In genomic region chr9:81380960-81381359, GRCh38 we compare ENCODE assay signal across 20 cellular contexts.
"Had no signal": no experiment of that assay in that cellular context is flagged by ENCODE, and none has a peak within 500 bp of the region (broad histone marks: within the 10 kb centered on the region; RNA-seq: fewer than 3 reads in every experiment).

No MANE protein-coding gene starts in this region.

- H3K27me3 ChIP-seq: body of pancreas, esophagus squamous epithelium, neutrophil, pancreas, stomach, upper lobe of right lung had no signal

- H3K36me3 ChIP-seq: esophagus squamous epithelium, neutrophil, pancreas, stomach, upper lobe of right lung had no signal

- ATAC-seq: activated CD8-positive, alpha-beta memory T cell treated with anti-CD3 and anti-CD28 coated beads, Interleukin-2, amount 10 ng/mL, durations not matched to agents 7 days and 5 days; body of pancreas; effector memory CD8-positive, alpha-beta T cell; natural killer cell treated with Interleukin-12 subunit alpha and Interleukin-12 subunit beta and Interleukin-15 and Interleukin-18, amount 100 ng/mL, for 72 hours; pancreas; sciatic nerve; stimulated activated effector memory CD8-positive, alpha-beta T cell treated with anti-CD3 and anti-CD28 coated beads, Interleukin-12 subunit alpha, Interleukin-12 subunit beta, amount 100 ng/mL, for 72 hours; upper lobe of right lung had no signal

- H3K4me1 ChIP-seq: body of pancreas, esophagus squamous epithelium, pancreas, stomach, upper lobe of right lung had no signal

- H3K27ac ChIP-seq: body of pancreas, esophagus squamous epithelium, neutrophil, pancreas, stomach, upper lobe of right lung had no signal

- H3K9me3 ChIP-seq: body of pancreas, esophagus squamous epithelium, neutrophil, pancreas, stomach, upper lobe of right lung had no signal

- DNase-seq: activated B cell treated with CpG ODN at 0.5 μM for 24 hours; activated CD4-positive, alpha-beta memory T cell treated with anti-CD3 and anti-CD28 coated beads, Interleukin-2, amount 10 ng/mL, durations not matched to agents 7 days and 5 days; activated CD4-positive, alpha-beta T cell treated with anti-CD3 and anti-CD28 coated beads for 4 hours; activated CD8-positive, alpha-beta memory T cell treated with anti-CD3 and anti-CD28 coated beads, Interleukin-2, amount 10 ng/mL, durations not matched to agents 7 days and 5 days; activated naive CD4-positive, alpha-beta T cell treated with anti-CD3 and anti-CD28 coated beads for 36 hours; body of pancreas; caudate nucleus; effector memory CD8-positive, alpha-beta T cell; esophagus squamous epithelium; immature natural killer cell; left cardiac atrium; mesenchymal stem cell; pancreas; stimulated activated CD4-positive, alpha-beta T cell treated with anti-CD3 and anti-CD28 coated beads, Interleukin-4, amount 100 ng/mL, for 24 hours; stomach; upper lobe of right lung had no signal

- H3K4me3 ChIP-seq: body of pancreas, esophagus squamous epithelium, pancreas, stomach, upper lobe of right lung had no signal
